14 cellular contexts compared by ENCODE assay signal in genomic region chr15:57509121-57509520, GRCh38.
DNase-seq lines count a peak whose midpoint lies in the region; ATAC-seq and TF ChIP-seq lines count a peak whose summit lies in the region.
"Had no signal": no experiment of that assay in that cellular context is flagged by ENCODE, and none has a peak within 500 bp of the region (broad histone marks: within the 10 kb centered on the region; RNA-seq: fewer than 3 reads in every experiment).

No MANE protein-coding gene starts in this region.

- H3K4me1 Mint-ChIP-seq in effector memory CD8-positive, alpha-beta T cell (ENCODE audit: low read depth in 2 of 2) = peaks cover 0 to 2% of the 10 kb centered on the region in 2 donors

- no peaks in the 10 kb centered on the region for H3K27me3 ChIP-seq in neuronal stem cell (ENCODE audit: control insufficient read depth in 3 of 3, insufficient read depth in 3 of 3, low read depth in 1 of 3, low read length in 3 of 3)

- no CpG with 5 or more reads among the region's 11 CpGs for WGBS in neuronal stem cell (ENCODE audit: extremely low coverage in 2 of 2, insufficient read length in 2 of 2, insufficient replicate concordance in 1 of 2), 2 donors

- no peak overlapping the region for H4K8ac ChIP-seq in neuronal stem cell (ENCODE audit: low read depth, low read length)

- no peak for TF ChIP-seq CTCF in epithelial cell of proximal tubule (conservative IDR thresholded peaks at IDR 0.05; ENCODE audit: low read depth, low read length)

- ATAC-seq in Right ventricle myocardium superior (ENCODE audit: poor library complexity) = no peak
- no peak for ATAC-seq in effector memory CD8-positive, alpha-beta T cell (replicated peaks)

- H3K14ac ChIP-seq in neuronal stem cell (ENCODE audit: low read length) = no peak overlapping the region

- H3K18ac ChIP-seq in neuronal stem cell (ENCODE audit: low read length) = peak overlapping the region; percentile 69

- H3K36me3 ChIP-seq in neuronal stem cell (replicated peaks in 1 of 2; ENCODE audit: control insufficient read depth in 2 of 2, insufficient read depth in 2 of 2, low read length in 2 of 2) = no peaks in the 10 kb centered on the region
- H3K36me3 ChIP-seq: WERI-Rb-1 had no signal

- no peak overlapping the region for H3K4me3 Mint-ChIP-seq in effector memory CD8-positive, alpha-beta T cell
- H3K4me3 Mint-ChIP-seq: activated naive CD4-positive, alpha-beta T cell treated with anti-CD3 and anti-CD28 coated beads for 36 hours; stimulated activated naive CD8-positive, alpha-beta T cell treated with anti-CD3 and anti-CD28 coated beads, Interleukin-15, Interleukin-2, amounts not matched to agents 100 ng/mL and 50 ng/mL, for 24 hours had no signal

- no peaks in the 10 kb centered on the region for H3K9me3 Mint-ChIP-seq in effector memory CD8-positive, alpha-beta T cell
- H3K9me3 Mint-ChIP-seq: activated naive CD4-positive, alpha-beta T cell treated with anti-CD3 and anti-CD28 coated beads for 36 hours; stimulated activated naive CD8-positive, alpha-beta T cell treated with anti-CD3 and anti-CD28 coated beads, Interleukin-15, Interleukin-2, amounts not matched to agents 100 ng/mL and 50 ng/mL, for 24 hours had no signal

- H3K9me3 ChIP-seq in neuronal stem cell (replicated peaks in 1 of 2; ENCODE audit: control insufficient read depth in 2 of 2, insufficient read depth in 1 of 2, low read depth in 1 of 2, low read length in 2 of 2) = no peaks in the 10 kb centered on the region

- no peak overlapping the region for H2BK120ac ChIP-seq in neuronal stem cell (ENCODE audit: low read depth, low read length)

- no peak overlapping the region for H3K27ac ChIP-seq in neuronal stem cell (replicated peaks; ENCODE audit: low read length)
- H3K27ac ChIP-seq: WERI-Rb-1 had no signal

- DNase-seq in Right ventricle myocardium superior (peak; percentile 45), cardiac septum (ENCODE audit: low spot score) (no peak), epithelial cell of proximal tubule (ENCODE audit: low read depth) (peak; percentile 68), neuronal stem cell (ENCODE audit: low spot score) (peak; percentile 47), GOT3 (lab: John Stamatoyannopoulos, UW) (no peak), posterior vena cava (ENCODE audit: low spot score) (no peak)
- no peak for DNase-seq in activated CD8-positive, alpha-beta memory T cell treated with anti-CD3 and anti-CD28 coated beads for 24 hours
- no peak for DNase-seq in effector memory CD8-positive, alpha-beta T cell
- DNase-seq: activated CD8-positive, alpha-beta memory T cell treated with anti-CD3 and anti-CD28 coated beads, Interleukin-2, amount 50 U/mL, for 4 hours; activated naive CD4-positive, alpha-beta T cell treated with anti-CD3 and anti-CD28 coated beads for 36 hours; MM.1S; NCI-H2171; WERI-Rb-1 had no signal

- H3K27ac Mint-ChIP-seq in effector memory CD8-positive, alpha-beta T cell = no peak overlapping the region
- H3K27ac Mint-ChIP-seq: activated naive CD4-positive, alpha-beta T cell treated with anti-CD3 and anti-CD28 coated beads for 36 hours; stimulated activated naive CD8-positive, alpha-beta T cell treated with anti-CD3 and anti-CD28 coated beads, Interleukin-15, Interleukin-2, amounts not matched to agents 100 ng/mL and 50 ng/mL, for 24 hours had no signal

- H3K23ac ChIP-seq in neuronal stem cell (ENCODE audit: low read depth, low read length, poor library complexity) = no peak overlapping the region

- H3K4me2 ChIP-seq in neuronal stem cell (ENCODE audit: insufficient read depth, low read length, poor library complexity, severe bottlenecking) = no peak overlapping the region

- peak overlapping the region; percentile 21 for H3K9ac ChIP-seq in neuronal stem cell (ENCODE audit: low read depth, low read length, poor library complexity)

- H3K4ac ChIP-seq in neuronal stem cell (ENCODE audit: low read length) = no peak overlapping the region

- peaks cover 12 to 13% of the 10 kb centered on the region in 2 donors for H3K4me1 ChIP-seq in neuronal stem cell (ENCODE audit: control insufficient read depth in 2 of 2, insufficient read depth in 1 of 2, low read depth in 1 of 2, low read length in 2 of 2)

- H3K36me3 Mint-ChIP-seq in effector memory CD8-positive, alpha-beta T cell (ENCODE audit: insufficient read depth) = no peaks in the 10 kb centered on the region

- peak overlapping the region; percentile 60 for H2AFZ ChIP-seq in neuronal stem cell (ENCODE audit: low read length)

- intact Hi-C loops in Right ventricle myocardium superior (cut with DNase I) = no loop called here
- intact Hi-C loops in cardiac septum (cut with DNase I) = no loop called here
- intact Hi-C loops in posterior vena cava (cut with DNase I) = no loop called here

- peaks cover 23 to 24% of the 10 kb centered on the region in 2 donors for H3K27me3 Mint-ChIP-seq in effector memory CD8-positive, alpha-beta T cell
- H3K27me3 Mint-ChIP-seq: stimulated activated naive CD8-positive, alpha-beta T cell treated with anti-CD3 and anti-CD28 coated beads, Interleukin-15, Interleukin-2, amounts not matched to agents 100 ng/mL and 50 ng/mL, for 24 hours had no signal

- no peak overlapping the region for H2BK15ac ChIP-seq in neuronal stem cell (ENCODE audit: low read length)

- peak overlapping the region; percentile 14 for H2BK12ac ChIP-seq in neuronal stem cell (ENCODE audit: low read length)

- no peak overlapping the region for H3K4me3 ChIP-seq in epithelial cell of proximal tubule (ENCODE audit: low read depth, low read length)
- H3K4me3 ChIP-seq in neuronal stem cell (ENCODE audit: low read length in 2 of 2) = no peak overlapping the region

- no peaks in the 10 kb centered on the region for H3K79me1 ChIP-seq in neuronal stem cell (ENCODE audit: low read depth, low read length)

- H2AK5ac ChIP-seq in neuronal stem cell (ENCODE audit: low read depth, low read length) = peak overlapping the region; percentile 14

- no peak overlapping the region for H2BK5ac ChIP-seq in neuronal stem cell (ENCODE audit: low read length)

- no peak overlapping the region for H4K91ac ChIP-seq in neuronal stem cell (ENCODE audit: low read depth, low read length, poor library complexity)

Comparison
In these comparisons a context has a peak if more than half of its experiments do, and no peak if none do; other contexts are left out.
1. DNase-seq: peak in Right ventricle myocardium superior (single experiment), epithelial cell of proximal tubule (single experiment) and neuronal stem cell (single experiment); none in cardiac septum (single experiment), activated CD8-positive, alpha-beta memory T cell treated with anti-CD3 and anti-CD28 coated beads for 24 hours (single experiment), effector memory CD8-positive, alpha-beta T cell (0 of 3), GOT3 (single experiment) and posterior vena cava (single experiment).